9 cellular contexts compared by ENCODE assay signal in genomic region chr2:160181146-160181836, GRCh38. TPM values are rescaled to one million over a fixed set of nuclear protein-coding genes. Genes with fewer than 3 reads are reported as not detected.
DNase-seq lines count a peak whose midpoint lies in the region; ATAC-seq and TF ChIP-seq lines count a peak whose summit lies in the region.
"Not testable (repeated sequence)": the region's sequence is repeated elsewhere in the genome, so short reads cannot be mapped to it uniquely, and the experiment has no call there.
"Had no signal": no experiment of that assay in that cellular context is flagged by ENCODE, and none has a peak within 500 bp of the region (broad histone marks: within the 10 kb centered on the region; RNA-seq: fewer than 3 reads in every experiment).

No MANE protein-coding gene starts in this region.

- in situ Hi-C loops in astrocyte of the spinal cord (cut with HindIII; ENCODE audit: low sequenced_read_pairs), result not testable (repeated sequence)

- peak in 2 of 3 donors; percentile 10 to 28 for DNase-seq in CD4-positive, CD25-positive, alpha-beta regulatory T cell
- DNase-seq in NCI-H526 treated with DMSO at 0.1 percent for 48 hours (lab: John Stamatoyannopoulos, UW) (peak; percentile 11), astrocyte of the spinal cord (ENCODE audit: low read depth, low spot score) (peak; percentile 35), fibroblast of villous mesenchyme (ENCODE audit: low read depth) (peak; percentile 48)
- DNase-seq in activated CD4-positive, alpha-beta T cell treated with anti-CD3 and anti-CD28 coated beads for 36 hours, result peak; percentile 50
- not testable (repeated sequence) for DNase-seq in smooth muscle cell (lab: John Stamatoyannopoulos, UW; ENCODE audit: unreplicated experiment)

- not testable (repeated sequence) for H3K36me3 ChIP-seq in CD4-positive, CD25-positive, alpha-beta regulatory T cell (ENCODE audit: control insufficient read depth, insufficient read depth, low read length); HUES48 (ENCODE audit: control insufficient read depth, insufficient read depth, low read length); mesodermal cell (ENCODE audit: control insufficient read depth, insufficient read depth, low read length); smooth muscle cell (ENCODE audit: low read depth)

- CTCF ChIA-PET in activated CD4-positive, alpha-beta T cell treated with anti-CD3 and anti-CD28 coated beads for 36 hours (lab: Charles Lee), result interaction anchor here (0.8 to 1.3 kb wide), 3 partner anchors 11 to 96 kb away, joined by 3 to 4 read pairs (median 4); no protein-coding TSS in a partner anchor

- not testable (repeated sequence) for ATAC-seq in CD4-positive, CD25-positive, alpha-beta regulatory T cell (ENCODE audit: low read depth in 2 of 2); activated CD4-positive, alpha-beta T cell treated with anti-CD3 and anti-CD28 coated beads for 36 hours

- peak overlapping the region; percentile 93 for H2AFZ ChIP-seq in smooth muscle cell (ENCODE audit: low read depth)

- H3K4me3 Mint-ChIP-seq in CD4-positive, CD25-positive, alpha-beta regulatory T cell, result not testable (repeated sequence)
- peak overlapping the region; percentile 7 for H3K4me3 Mint-ChIP-seq in activated CD4-positive, alpha-beta T cell treated with anti-CD3 and anti-CD28 coated beads for 36 hours

- H3K4me1 Mint-ChIP-seq in CD4-positive, CD25-positive, alpha-beta regulatory T cell, result not testable (repeated sequence)
- peaks cover 16% of the 10 kb centered on the region for H3K4me1 Mint-ChIP-seq in activated CD4-positive, alpha-beta T cell treated with anti-CD3 and anti-CD28 coated beads for 36 hours

- not testable (repeated sequence) for H3K79me2 ChIP-seq in smooth muscle cell (ENCODE audit: low read depth)

- H3K9me3 Mint-ChIP-seq in CD4-positive, CD25-positive, alpha-beta regulatory T cell, result peaks cover 0 to 18% (median 4%) of the 10 kb centered on the region in 7 donors
- H3K9me3 Mint-ChIP-seq in activated CD4-positive, alpha-beta T cell treated with anti-CD3 and anti-CD28 coated beads for 36 hours (ENCODE audit: low read depth), result not testable (repeated sequence)

- not testable (repeated sequence) for H3F3A ChIP-seq in smooth muscle cell (ENCODE audit: low read depth)

- H3K4me3 ChIP-seq in CD4-positive, CD25-positive, alpha-beta regulatory T cell (ENCODE audit: low read depth, low read length); astrocyte of the spinal cord (ENCODE audit: low read depth, low read length); mesodermal cell (ENCODE audit: extremely low read depth, insufficient read depth, low read length, poor library complexity, severe bottlenecking): not testable (repeated sequence)
- H3K4me3 ChIP-seq in HUES48 (ENCODE audit: low read depth, low read length) (peak overlapping the region; percentile 8; the same call in 1 of the 2 replicates), fibroblast of villous mesenchyme (ENCODE audit: low read depth, low read length) (peak overlapping the region; percentile 9), smooth muscle cell (peak overlapping the region; percentile 24)

- not testable (repeated sequence) for H3K27ac ChIP-seq in CD4-positive, CD25-positive, alpha-beta regulatory T cell (ENCODE audit: insufficient read depth, low read length, poor library complexity, severe bottlenecking); HUES48 (ENCODE audit: low read depth, low read length)
- H3K27ac ChIP-seq in mesodermal cell (ENCODE audit: low read depth, low read length, severe bottlenecking) (peak overlapping the region; percentile 82), smooth muscle cell (ENCODE audit: low read depth) (peak overlapping the region; percentile 52)

- not testable (repeated sequence) for H3K36me3 Mint-ChIP-seq in CD4-positive, CD25-positive, alpha-beta regulatory T cell; activated CD4-positive, alpha-beta T cell treated with anti-CD3 and anti-CD28 coated beads for 36 hours (ENCODE audit: low read depth)

- H3K4me2 ChIP-seq in smooth muscle cell, result peak overlapping the region; percentile 82

- not testable (repeated sequence) for H3K9me3 ChIP-seq in CD4-positive, CD25-positive, alpha-beta regulatory T cell (ENCODE audit: control insufficient read depth in 2 of 2, low read length in 2 of 2); HUES48 (ENCODE audit: control insufficient read depth, insufficient read depth, low read length); mesodermal cell (ENCODE audit: control insufficient read depth, low read length); smooth muscle cell (replicated peaks; ENCODE audit: low read depth)

- H3K9ac ChIP-seq in HUES48 (ENCODE audit: low read depth, low read length), result peak overlapping the region; percentile 51; the same call in 1 of the 2 replicates
- peak overlapping the region; percentile 34 for H3K9ac ChIP-seq in smooth muscle cell (ENCODE audit: low read depth)

- WGBS in mesodermal cell (ENCODE audit: insufficient coverage in 2 of 2), 2 experiments, result 47 to 54% methylated on average over 7 to 9 of the region's 11 CpGs
- WGBS in smooth muscle cell (ENCODE audit: low lambda C conversion rate), result 37% methylated on average over 11 of the region's 11 CpGs

- POLR2A ChIA-PET in activated CD4-positive, alpha-beta T cell treated with anti-CD3 and anti-CD28 coated beads for 36 hours (lab: Charles Lee), result not testable (repeated sequence)

- peaks cover 32% of the 10 kb centered on the region for H3K27me3 Mint-ChIP-seq in CD4-positive, CD25-positive, alpha-beta regulatory T cell
- H3K27me3 Mint-ChIP-seq in activated CD4-positive, alpha-beta T cell treated with anti-CD3 and anti-CD28 coated beads for 36 hours, result not testable (repeated sequence)

- H3K27me3 ChIP-seq in CD4-positive, CD25-positive, alpha-beta regulatory T cell (ENCODE audit: control insufficient read depth, insufficient read depth, low read length); HUES48 (ENCODE audit: control insufficient read depth, insufficient read depth, low read length); smooth muscle cell (ENCODE audit: low read depth): not testable (repeated sequence)

- not testable (repeated sequence) for TF ChIP-seq CTCF in astrocyte of the spinal cord (IDR thresholded peaks at IDR 0.05; ENCODE audit: low read depth, low read length); fibroblast of villous mesenchyme (IDR thresholded peaks at IDR 0.05; ENCODE audit: insufficient read depth, low read depth, low read length); smooth muscle cell (IDR thresholded peaks at IDR 0.05; ENCODE audit: borderline replicate concordance, insufficient read depth, poor library complexity, severe bottlenecking)

- intact Hi-C loops in activated CD4-positive, alpha-beta T cell treated with anti-CD3 and anti-CD28 coated beads for 36 hours (cut with DNase I, micrococcal nuclease), result not testable (repeated sequence)

- H3K27ac Mint-ChIP-seq in CD4-positive, CD25-positive, alpha-beta regulatory T cell, result peak overlapping the region in 2 of 3 donors; percentile 40 to 59
- H3K27ac Mint-ChIP-seq in activated CD4-positive, alpha-beta T cell treated with anti-CD3 and anti-CD28 coated beads for 36 hours, result peak overlapping the region; percentile 79

- not testable (repeated sequence) for H4K20me1 ChIP-seq in smooth muscle cell (ENCODE audit: low read depth)

- not testable (repeated sequence) for H3K4me1 ChIP-seq in CD4-positive, CD25-positive, alpha-beta regulatory T cell (ENCODE audit: control insufficient read depth, insufficient read depth, low read length, poor library complexity, severe bottlenecking); HUES48 (ENCODE audit: control insufficient read depth, insufficient read depth, low read length); mesodermal cell (ENCODE audit: control insufficient read depth, insufficient read depth, low read length, poor library complexity, severe bottlenecking); smooth muscle cell (ENCODE audit: low read depth)

RNA-seq across cellular contexts. Expression of gene ITGB6, which starts 18.8 kb away (rescaled TPM):
- total RNA-seq in CD4-positive, CD25-positive, alpha-beta regulatory T cell, result not detected
- not detected for polyA plus RNA-seq in CD4-positive, CD25-positive, alpha-beta regulatory T cell
- not detected for total RNA-seq in activated CD4-positive, alpha-beta T cell treated with anti-CD3 and anti-CD28 coated beads for 36 hours
- total RNA-seq in fibroblast of villous mesenchyme (under 0.01 TPM in 1 of 2 replicates, not detected in the other), smooth muscle cell (175 and 181 TPM in 2 replicates)
- polyA plus RNA-seq in mesodermal cell (2013, experiment 1 of 2), result not detected
- polyA plus RNA-seq in mesodermal cell (2013, experiment 2 of 2), result not detected
- polyA plus RNA-seq in smooth muscle cell, result 15.2 and 85.3 TPM in 2 replicates
- total RNA-seq: T-helper 2 cell treated with Interferon-gamma antibody and Interleukin-4, amounts not matched to agents 100 ng/mL and 5 ng/mL, for 36 hours had no signal

Comparison
In these comparisons a context has a peak if more than half of its experiments do, and no peak if none do; other contexts are left out.
1. RNA of gene ITGB6, which starts 18.8 kb away (total RNA-seq): 175 to 181 TPM in smooth muscle cell; not detected in CD4-positive, CD25-positive, alpha-beta regulatory T cell (single experiment), not detected in activated CD4-positive, alpha-beta T cell treated with anti-CD3 and anti-CD28 coated beads for 36 hours and under 0.01 TPM in fibroblast of villous mesenchyme; every median in the first group is over 100 times any median in the second.